Comparison of ENCODE assay signal across 8 cellular contexts in the genomic region with DNA sequence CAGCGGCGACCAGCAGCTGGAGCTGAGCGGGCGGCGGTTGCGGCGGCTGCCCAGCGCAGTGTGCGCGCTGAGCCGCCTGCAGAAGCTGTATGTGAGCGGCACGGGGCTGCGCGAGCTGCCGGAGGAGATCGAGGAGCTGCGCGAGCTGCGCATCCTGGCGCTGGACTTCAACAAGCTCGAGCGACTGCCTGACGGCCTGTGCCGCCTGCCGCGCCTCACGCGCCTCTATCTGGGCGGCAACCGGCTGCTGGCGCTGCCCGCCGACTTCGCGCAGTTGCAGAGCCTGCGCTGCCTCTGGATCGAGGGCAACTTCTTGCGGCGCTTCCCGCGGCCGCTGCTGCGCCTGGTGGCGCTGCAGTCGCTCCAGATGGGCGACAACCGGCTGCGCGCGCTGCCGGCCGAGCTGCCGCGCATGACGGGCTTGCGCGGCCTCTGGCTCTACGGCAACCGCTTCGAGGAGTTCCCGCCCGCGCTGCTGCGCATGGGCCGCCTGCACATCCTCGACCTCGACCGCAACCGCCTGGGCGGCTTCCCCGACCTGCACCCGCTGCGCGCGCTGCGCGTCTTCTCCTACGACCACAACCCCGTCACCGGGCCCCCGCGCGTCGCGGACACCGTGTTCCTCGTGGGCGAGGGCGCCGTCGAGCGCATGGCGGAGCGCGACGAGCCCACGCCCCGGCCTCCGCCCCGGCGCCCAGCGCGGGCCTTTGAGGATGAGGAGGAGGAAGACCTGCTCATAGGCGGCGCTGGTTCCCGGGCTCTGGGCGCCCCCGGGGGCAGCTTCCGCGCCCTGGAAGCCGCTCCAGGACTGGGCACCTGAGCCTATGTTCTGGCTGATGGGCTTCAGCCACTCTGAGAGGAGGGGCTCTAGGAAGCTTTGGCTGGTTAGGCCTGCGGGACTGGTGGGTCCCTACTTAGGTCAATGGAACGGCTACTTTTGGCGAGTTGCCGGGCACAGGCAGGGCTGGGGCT. TPM values are rescaled to one million over a fixed set of nuclear protein-coding genes. Genes with fewer than 3 reads are reported as not detected.
DNase-seq lines count a peak whose midpoint lies in the region; ATAC-seq and TF ChIP-seq lines count a peak whose summit lies in the region.

No MANE protein-coding gene starts in this region.

- H3K27me3 Mint-ChIP-seq in endothelial cell (ENCODE audit: unreplicated experiment), result peaks cover 21% of the 10 kb centered on the region

- no peaks in the 10 kb centered on the region for H3K9me3 Mint-ChIP-seq in endothelial cell (ENCODE audit: unreplicated experiment)

- H3K4me3 Mint-ChIP-seq in endothelial cell (ENCODE audit: unreplicated experiment), result no peak overlapping the region

- peak; percentile 63 for ATAC-seq in HG03103 (IDR thresholded peaks at IDR 0.05; ENCODE audit: low read depth, unreplicated experiment)
- ATAC-seq in HG02588 (IDR thresholded peaks at IDR 0.05; ENCODE audit: unreplicated experiment), result no peak

- peaks cover 4% of the 10 kb centered on the region for H3K36me3 Mint-ChIP-seq in endothelial cell (ENCODE audit: low read depth, unreplicated experiment)

- peak; percentile 61 for TF ChIP-seq CTCF in GM12864 (IDR thresholded peaks at IDR 0.05; ENCODE audit: low read depth, low read length, missing control alignments)
- peak; percentile 48 for TF ChIP-seq CTCF in endothelial cell (IDR thresholded peaks at IDR 0.05; ENCODE audit: unreplicated experiment)

- no peak overlapping the region for H3K27ac Mint-ChIP-seq in endothelial cell (ENCODE audit: unreplicated experiment)

- DNase-seq in GM12864 (ENCODE audit: low read depth), result peak; percentile 29
- peak; percentile 27 to 76 for DNase-seq in NCI-H446 (lab: John Stamatoyannopoulos, UW)
- DNase-seq in activated CD8-positive, alpha-beta memory T cell treated with anti-CD3 and anti-CD28 coated beads for 48 hours (ENCODE audit: low read depth in 2 of 3, low spot score in 2 of 3), result peak; percentile 23 to 58 (median 44)
- DNase-seq in endothelial cell (ENCODE audit: low spot score), result peak; percentile 75
- peak; percentile 49 for DNase-seq in middle frontal gyrus (ENCODE audit: extremely low spot score, low spot score)
- DNase-seq in stimulated activated CD8-positive, alpha-beta memory T cell treated with anti-CD3 and anti-CD28 coated beads, Interleukin-4, amount 100 ng/mL, for 24 hours (ENCODE audit: low read depth), result peak; percentile 54

- peak overlapping the region; percentile 23; the same call in 1 of the 2 replicates for H3K4me3 ChIP-seq in GM12864 (ENCODE audit: low read depth, low read length)

- peaks cover 12% of the 10 kb centered on the region for H3K4me1 Mint-ChIP-seq in endothelial cell (ENCODE audit: unreplicated experiment)

RNA-seq across cellular contexts. Expression of a gene that starts 0.8 kb away (rescaled TPM):
- total RNA-seq in endothelial cell (ENCODE audit: unreplicated experiment), result 0.13 TPM
